Comparison of ENCODE assay signal across 8 cellular contexts in genomic region chr1:235971571-235972315, GRCh38.
DNase-seq lines count a peak whose midpoint lies in the region; ATAC-seq and TF ChIP-seq lines count a peak whose summit lies in the region.

No MANE protein-coding gene starts in this region.

- H3K4me3 ChIP-seq in duodenal mucosa (ENCODE audit: low read depth in 1 of 2, low read length in 2 of 2) (peak overlapping the region; percentile 51 to 57), lower leg skin (ENCODE audit: low read depth, poor library complexity, severe bottlenecking) (no peak overlapping the region)

- H3K4me1 Mint-ChIP-seq in CD4-positive, alpha-beta T cell (ENCODE audit: low read depth), result peaks cover 17% of the 10 kb centered on the region

- POLR2A ChIA-PET in CD4-positive, alpha-beta T cell (lab: Charles Lee), result interaction anchor here (0.8 to 2.5 kb wide), 9 partner anchors 12 to 123 kb away, joined by 3 to 48 read pairs (median 6); partner anchors contain the start of gene LYST

- peak; percentile 99 for ATAC-seq in CD4-positive, alpha-beta T cell (ENCODE audit: poor library complexity)
- ATAC-seq in GM19328 (IDR thresholded peaks at IDR 0.05; ENCODE audit: unreplicated experiment), result peak; percentile 93
- ATAC-seq in HG03469 (IDR thresholded peaks at IDR 0.05; ENCODE audit: unreplicated experiment), result peak; percentile 92

- H3K4me3 Mint-ChIP-seq in CD4-positive, alpha-beta T cell, result peak overlapping the region; percentile 55

- peak; percentile 75 to 88 (median 82) for DNase-seq in CD4-positive, alpha-beta T cell
- DNase-seq in NCI-H748 (lab: John Stamatoyannopoulos, UW; ENCODE audit: unreplicated experiment) (peak; percentile 85), lower leg skin (ENCODE audit: low spot score in 2 of 2) (peak; percentile 96 to 98)
- DNase-seq in activated CD4-positive, alpha-beta T cell treated with anti-CD3 and anti-CD28 coated beads, Interleukin-2, amount 50 U/mL, for 4 hours, result peak; percentile 86 to 90
- peak; percentile 81 to 87 for DNase-seq in stimulated activated CD4-positive, alpha-beta T cell treated with anti-CD3 and anti-CD28 coated beads, Interleukin-4, amount 100 ng/mL, for 4 hours

- intact Hi-C loops in CD4-positive, alpha-beta T cell (cut with DNase I, micrococcal nuclease), result loop anchor here (1.0 to 10.0 kb wide), 8 partner anchors 47 to 459 kb away; partner anchors contain the start of genes LYST (in 2 of the 2) and ERO1B (in 1 of the 2)
- intact Hi-C loops in lower leg skin (cut with DNase I; ENCODE audit: low total_unique reads), result loop anchor here (5.0 kb wide), 1 partner anchor 104 kb away; the partner anchor contains the start of gene LYST

- no peak overlapping the region for H3K27ac ChIP-seq in CD4-positive, alpha-beta T cell (ENCODE audit: low read depth, low read length)
- peak overlapping the region; percentile 80 for H3K27ac ChIP-seq in duodenal mucosa (ENCODE audit: low read depth, low read length)

- H3K36me3 ChIP-seq in duodenal mucosa (ENCODE audit: control insufficient read depth in 1 of 2, insufficient read depth in 2 of 2, low read length in 2 of 2), result no peaks in the 10 kb centered on the region

- peak overlapping the region; percentile 45 to 48 for H3K9ac ChIP-seq in duodenal mucosa (ENCODE audit: low read depth in 1 of 2, low read length in 2 of 2)

- peak; percentile 84 for TF ChIP-seq CTCF in CD4-positive, alpha-beta T cell (IDR thresholded peaks at IDR 0.05)
- TF ChIP-seq CTCF in lower leg skin (IDR thresholded peaks at IDR 0.05), result peak in 1 of 3 donors; percentile 80

- H3K27me3 ChIP-seq in CD4-positive, alpha-beta T cell (ENCODE audit: control insufficient read depth, insufficient read depth, low read length), result no peaks in the 10 kb centered on the region
- H3K27me3 ChIP-seq in duodenal mucosa (ENCODE audit: control insufficient read depth in 1 of 2, insufficient read depth in 2 of 2, low read length in 2 of 2), result no peaks in the 10 kb centered on the region

- H3K9me3 ChIP-seq in CD4-positive, alpha-beta T cell (ENCODE audit: control insufficient read depth, low read length), result no peaks in the 10 kb centered on the region
- no peaks in the 10 kb centered on the region for H3K9me3 ChIP-seq in duodenal mucosa (ENCODE audit: control insufficient read depth in 1 of 2, low read length in 2 of 2)

- 10 to 14% methylated on average over 29 of the region's 29 CpGs for WGBS in lower leg skin, 2 donors

- H3K4me1 ChIP-seq in duodenal mucosa (ENCODE audit: control insufficient read depth in 1 of 2, insufficient read depth in 2 of 2, low read length in 2 of 2), result peaks cover 5 to 10% of the 10 kb centered on the region in 2 donors

- H3K27ac Mint-ChIP-seq in CD4-positive, alpha-beta T cell, result peak overlapping the region; percentile 75

- CTCF ChIA-PET in CD4-positive, alpha-beta T cell (lab: Charles Lee), result interaction anchor here (0.6 to 4.1 kb wide), 39 partner anchors 8 to 1662 kb away, joined by 3 to 41 read pairs (median 4); partner anchors contain the start of genes B3GALNT2 and LYST

- H3K36me3 Mint-ChIP-seq in CD4-positive, alpha-beta T cell (ENCODE audit: low read depth), result no peaks in the 10 kb centered on the region

- peak in 1 of 2 donors; percentile 12 for TF ChIP-seq POLR2A in lower leg skin (IDR thresholded peaks at IDR 0.05)

- H3K9me3 Mint-ChIP-seq in CD4-positive, alpha-beta T cell, result no peaks in the 10 kb centered on the region

- H3K27me3 Mint-ChIP-seq in CD4-positive, alpha-beta T cell, result no peaks in the 10 kb centered on the region
